In genomic region chr11:28106351-28107043, GRCh38 we compare ENCODE assay signal across 8 cellular contexts. TPM values are rescaled to one million over a fixed set of nuclear protein-coding genes. Genes with fewer than 3 reads are reported as not detected.
A peak's percentile ranks its signal among the peaks of the same experiment; 100 is the strongest.
DNase-seq lines count a peak whose midpoint lies in the region; ATAC-seq and TF ChIP-seq lines count a peak whose summit lies in the region.

No MANE protein-coding gene starts in this region.

- peak overlapping the region; percentile 92 for H3K4me3 ChIP-seq in CD4-positive, CD25-positive, alpha-beta regulatory T cell (ENCODE audit: low read depth, low read length)
- H3K4me3 ChIP-seq in mesodermal cell (ENCODE audit: extremely low read depth, insufficient read depth, low read length, poor library complexity, severe bottlenecking) (peak overlapping the region; percentile 60), left ventricle myocardium inferior (no peak overlapping the region)

- 88 to 89% methylated on average over 4 to 8 of the region's 14 CpGs for WGBS in mesodermal cell (ENCODE audit: insufficient coverage in 2 of 2), 2 experiments

- intact Hi-C loops in left ventricle myocardium inferior (cut with micrococcal nuclease) = no loop called here

- H3K4me3 Mint-ChIP-seq in CD4-positive, CD25-positive, alpha-beta regulatory T cell = peak overlapping the region; percentile 47 to 98 (median 90)
- peak overlapping the region; percentile 97 for H3K4me3 Mint-ChIP-seq in activated naive CD8-positive, alpha-beta T cell treated with anti-CD3 and anti-CD28 coated beads, Interleukin-2, amount 50 U/mL, for 24 hours

- H3K4me1 ChIP-seq in CD4-positive, CD25-positive, alpha-beta regulatory T cell (ENCODE audit: control insufficient read depth, insufficient read depth, low read length, poor library complexity, severe bottlenecking) = peaks cover 48% of the 10 kb centered on the region
- H3K4me1 ChIP-seq in mesodermal cell (ENCODE audit: control insufficient read depth, insufficient read depth, low read length, poor library complexity, severe bottlenecking) = peaks cover 15% of the 10 kb centered on the region
- H3K4me1 ChIP-seq in left ventricle myocardium inferior = peaks cover 42% of the 10 kb centered on the region

- in situ Hi-C loops in KBM-7 (cut with MboI; ENCODE audit: low pct_unique_long_range_greater_than_20kb, low sequenced_read_pairs) = no loop called here

- no peaks in the 10 kb centered on the region for H3K9me3 Mint-ChIP-seq in CD4-positive, CD25-positive, alpha-beta regulatory T cell
- no peaks in the 10 kb centered on the region for H3K9me3 Mint-ChIP-seq in activated naive CD8-positive, alpha-beta T cell treated with anti-CD3 and anti-CD28 coated beads, Interleukin-2, amount 50 U/mL, for 24 hours

- no peaks in the 10 kb centered on the region for H3K27me3 ChIP-seq in CD4-positive, CD25-positive, alpha-beta regulatory T cell (ENCODE audit: control insufficient read depth, insufficient read depth, low read length)
- no peaks in the 10 kb centered on the region for H3K27me3 ChIP-seq in left ventricle myocardium inferior (ENCODE audit: low read depth)

- no peaks in the 10 kb centered on the region for H3K9me3 ChIP-seq in CD4-positive, CD25-positive, alpha-beta regulatory T cell (ENCODE audit: control insufficient read depth in 2 of 2, low read length in 2 of 2)
- H3K9me3 ChIP-seq in mesodermal cell (ENCODE audit: control insufficient read depth, low read length) = no peaks in the 10 kb centered on the region
- H3K9me3 ChIP-seq in left ventricle myocardium inferior (replicated peaks) = no peaks in the 10 kb centered on the region

- H3K27ac ChIP-seq in CD4-positive, CD25-positive, alpha-beta regulatory T cell (ENCODE audit: insufficient read depth, low read length, poor library complexity, severe bottlenecking) = peak overlapping the region; percentile 92
- H3K27ac ChIP-seq in mesodermal cell (ENCODE audit: low read depth, low read length, severe bottlenecking) = no peak overlapping the region
- no peak overlapping the region for H3K27ac ChIP-seq in left ventricle myocardium inferior (replicated peaks)

- no peaks in the 10 kb centered on the region for H3K27me3 Mint-ChIP-seq in CD4-positive, CD25-positive, alpha-beta regulatory T cell
- H3K27me3 Mint-ChIP-seq in activated naive CD8-positive, alpha-beta T cell treated with anti-CD3 and anti-CD28 coated beads, Interleukin-2, amount 50 U/mL, for 24 hours = peaks cover 4% of the 10 kb centered on the region

- DNase-seq in CD4-positive, CD25-positive, alpha-beta regulatory T cell = no peak
- peak; percentile 21 for DNase-seq in KBM-7
- DNase-seq in activated naive CD8-positive, alpha-beta T cell treated with anti-CD3 and anti-CD28 coated beads, Interleukin-2, amount 50 U/mL, for 24 hours = no peak
- DNase-seq in pons (ENCODE audit: low spot score) = no peak
- no peak for DNase-seq in HPDE6-E6E7 (ENCODE audit: extremely low spot score)
- no peak for DNase-seq in SW480 (ENCODE audit: low spot score)
- DNase-seq in left ventricle myocardium inferior = no peak

- H3K27ac Mint-ChIP-seq in CD4-positive, CD25-positive, alpha-beta regulatory T cell = peak overlapping the region in 2 of 3 donors; percentile 54 to 99
- no peak overlapping the region for H3K27ac Mint-ChIP-seq in activated naive CD8-positive, alpha-beta T cell treated with anti-CD3 and anti-CD28 coated beads, Interleukin-2, amount 50 U/mL, for 24 hours

- no peaks in the 10 kb centered on the region for H3K36me3 ChIP-seq in CD4-positive, CD25-positive, alpha-beta regulatory T cell (ENCODE audit: control insufficient read depth, insufficient read depth, low read length)
- H3K36me3 ChIP-seq in mesodermal cell (ENCODE audit: control insufficient read depth, insufficient read depth, low read length) (no peaks in the 10 kb centered on the region), left ventricle myocardium inferior (no peaks in the 10 kb centered on the region)

- ATAC-seq in CD4-positive, CD25-positive, alpha-beta regulatory T cell (ENCODE audit: low read depth in 2 of 2) = no peak
- ATAC-seq in activated naive CD8-positive, alpha-beta T cell treated with anti-CD3 and anti-CD28 coated beads, Interleukin-2, amount 50 U/mL, for 24 hours = no peak

- H3K4me1 Mint-ChIP-seq in CD4-positive, CD25-positive, alpha-beta regulatory T cell = peaks cover 21 to 71% (median 51%) of the 10 kb centered on the region in 4 donors
- H3K4me1 Mint-ChIP-seq in activated naive CD8-positive, alpha-beta T cell treated with anti-CD3 and anti-CD28 coated beads, Interleukin-2, amount 50 U/mL, for 24 hours = peaks cover 45% of the 10 kb centered on the region

- no peak for TF ChIP-seq CTCF in left ventricle myocardium inferior (IDR thresholded peaks at IDR 0.05; ENCODE audit: borderline replicate concordance)

- no peaks in the 10 kb centered on the region for H3K36me3 Mint-ChIP-seq in CD4-positive, CD25-positive, alpha-beta regulatory T cell
- H3K36me3 Mint-ChIP-seq in activated naive CD8-positive, alpha-beta T cell treated with anti-CD3 and anti-CD28 coated beads, Interleukin-2, amount 50 U/mL, for 24 hours (ENCODE audit: low read depth) = peaks cover 10% of the 10 kb centered on the region

RNA-seq across cellular contexts. Expression of gene KIF18A, which starts 1.5 kb away (rescaled TPM):
- total RNA-seq in CD4-positive, CD25-positive, alpha-beta regulatory T cell = 10.6 TPM
- polyA plus RNA-seq in CD4-positive, CD25-positive, alpha-beta regulatory T cell = 1 to 10 TPM; 1.1 to 1.6 (median 1.4) TPM
- polyA plus RNA-seq in mesodermal cell (2013, experiment 1 of 2) = 18.2 TPM
- polyA plus RNA-seq in mesodermal cell (2013, experiment 2 of 2) = 24.3 TPM
- total RNA-seq in left ventricle myocardium inferior = 0.25 TPM

RNA-seq across cellular contexts. Expression of gene METTL15, which starts 1.7 kb away (rescaled TPM):
- total RNA-seq in CD4-positive, CD25-positive, alpha-beta regulatory T cell = 11.5 TPM
- 1 to 10 TPM; 5.1 to 7.3 (median 6.5) TPM for polyA plus RNA-seq in CD4-positive, CD25-positive, alpha-beta regulatory T cell
- 12.9 TPM for polyA plus RNA-seq in mesodermal cell (2013, experiment 1 of 2)
- 15.5 TPM for polyA plus RNA-seq in mesodermal cell (2013, experiment 2 of 2)
- total RNA-seq in left ventricle myocardium inferior = 10.5 TPM
